1 cellular context compared by ENCODE assay signal in genomic region chr11:83840326-83840725, GRCh38.
TF ChIP-seq lines count a peak whose summit lies in the region.

No MANE protein-coding gene starts in this region.

TF ChIP-seq in SK-N-SH treated with all-trans-retinoic acid at 6 μM for 48 hours, 23 proteins besides CTCF, POLR2A, EP300 and RAD21 (continued from another document):
- no peak for TF ChIP-seq CSRNP3 (CRISPR knock-in tag; IDR thresholded peaks at IDR 0.05)
